In the genomic region with DNA sequence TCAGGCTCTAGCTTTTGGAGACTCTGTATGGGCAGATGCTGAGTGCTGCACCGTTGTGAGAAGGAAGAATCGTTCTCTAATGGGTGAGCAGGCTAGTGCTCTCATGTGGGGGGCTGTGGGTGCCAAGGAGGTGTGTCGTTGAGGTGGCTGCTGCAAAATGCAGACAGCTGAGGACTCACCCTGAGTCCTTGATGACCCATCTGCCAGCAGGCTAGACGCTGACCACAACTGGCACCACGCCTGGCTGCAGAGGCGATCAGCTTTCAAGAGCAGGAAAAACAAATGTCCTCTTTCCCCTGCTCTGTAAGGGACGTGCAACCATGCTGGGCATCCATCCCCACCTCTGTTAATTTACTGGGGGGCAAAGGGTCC, we compare ENCODE assay signal across 12 cellular contexts. TPM values are rescaled to one million over a fixed set of nuclear protein-coding genes. Genes with fewer than 3 reads are reported as not detected.
DNase-seq lines count a peak whose midpoint lies in the region; ATAC-seq and TF ChIP-seq lines count a peak whose summit lies in the region.
"Had no signal": no experiment of that assay in that cellular context is flagged by ENCODE, and none has a peak within 500 bp of the region (broad histone marks: within the 10 kb centered on the region; RNA-seq: fewer than 3 reads in every experiment).

No MANE protein-coding gene starts in this region.

- H3K27ac ChIP-seq in brain microvascular endothelial cell = no peak overlapping the region
- no peak overlapping the region for H3K27ac ChIP-seq in left lung
- H3K27ac ChIP-seq: KMS-11, pancreas had no signal

- peaks cover 0 to 14% of the 10 kb centered on the region in 2 donors for H3K4me1 ChIP-seq in left lung
- H3K4me1 ChIP-seq: pancreas had no signal

- TF ChIP-seq CTCF in brain microvascular endothelial cell (IDR thresholded peaks at IDR 0.05; ENCODE audit: low read depth, low read length, missing control alignments) (no peak), left lung (IDR thresholded peaks at IDR 0.05) (no peak)

- intact Hi-C loops in left lung (cut with DNase I) = no loop called here

- H3K36me3 ChIP-seq in brain microvascular endothelial cell (replicated peaks) (no peaks in the 10 kb centered on the region), left lung (no peaks in the 10 kb centered on the region)
- H3K36me3 ChIP-seq: pancreas had no signal

- DNase-seq in DMS 273 (lab: John Stamatoyannopoulos, UW; ENCODE audit: unreplicated experiment) (peak; percentile 80), NCI-H2029 treated with DMSO at 0.1 percent for 48 hours (lab: John Stamatoyannopoulos, UW) (peak; percentile 82), brain microvascular endothelial cell (peak; percentile 67), left lung (peak; percentile 54 to 75), SIG-M5 (lab: John Stamatoyannopoulos, UW) (no peak)
- no peak for DNase-seq in stimulated activated naive CD8-positive, alpha-beta T cell treated with anti-CD3 and anti-CD28 coated beads, Interleukin-15, Interleukin-2, amounts not matched to agents 100 U/mL and 50 U/mL, for 24 hours
- DNase-seq: pancreas; stimulated activated CD8-positive, alpha-beta memory T cell treated with anti-CD3 and anti-CD28 coated beads, Interleukin-4, amount 100 ng/mL, for 48 hours had no signal

- H3K4me3 ChIP-seq in brain microvascular endothelial cell (ENCODE audit: low read depth, low read length) (no peak overlapping the region), left lung (no peak overlapping the region)
- H3K4me3 ChIP-seq: pancreas had no signal

- ATAC-seq in left lung (peak; percentile 28), HG03139 (IDR thresholded peaks at IDR 0.05; ENCODE audit: unreplicated experiment) (no peak), HG02798 (IDR thresholded peaks at IDR 0.05; ENCODE audit: poor library complexity, unreplicated experiment) (no peak)
- no peak for ATAC-seq in stimulated activated naive CD8-positive, alpha-beta T cell treated with anti-CD3 and anti-CD28 coated beads, Interleukin-15, Interleukin-2, amounts not matched to agents 100 U/mL and 50 U/mL, for 24 hours
- ATAC-seq: activated naive CD4-positive, alpha-beta T cell treated with anti-CD3 and anti-CD28 coated beads, Interleukin-2, amount 50 U/mL, for 72 hours had no signal

- H3K27me3 ChIP-seq in brain microvascular endothelial cell (replicated peaks) (no peaks in the 10 kb centered on the region), left lung (no peaks in the 10 kb centered on the region)
- H3K27me3 ChIP-seq: pancreas had no signal

- in situ Hi-C loops in brain microvascular endothelial cell (cut with HindIII; ENCODE audit: low pct_ligation_motif_present, low sequenced_read_pairs) = loop anchor here (25.0 kb wide), 1 partner anchor 510 kb away; a partner anchor contains a TSS

- H3K9me3 ChIP-seq in left lung = no peaks in the 10 kb centered on the region
- H3K9me3 ChIP-seq: pancreas had no signal

RNA-seq across cellular contexts. Expression of a gene that starts 48.2 kb away (rescaled TPM):
- total RNA-seq in left lung = 10 to 100 TPM; 19.0 to 26.5 TPM

RNA-seq across cellular contexts. Expression of a gene that starts 54.3 kb away (rescaled TPM):
- total RNA-seq in left lung = 100 to 1,000 TPM; 310 to 340 TPM

Comparison
In these comparisons a context has a peak if more than half of its experiments do, and no peak if none do; other contexts are left out.
1. DNase-seq: peak in DMS 273 (single experiment), NCI-H2029 treated with DMSO at 0.1 percent for 48 hours (single experiment), brain microvascular endothelial cell (single experiment) and left lung (2 of 2); none in SIG-M5 (single experiment) and stimulated activated naive CD8-positive, alpha-beta T cell treated with anti-CD3 and anti-CD28 coated beads, Interleukin-15, Interleukin-2, amounts not matched to agents 100 U/mL and 50 U/mL, for 24 hours (single experiment).